In the genomic region with DNA sequence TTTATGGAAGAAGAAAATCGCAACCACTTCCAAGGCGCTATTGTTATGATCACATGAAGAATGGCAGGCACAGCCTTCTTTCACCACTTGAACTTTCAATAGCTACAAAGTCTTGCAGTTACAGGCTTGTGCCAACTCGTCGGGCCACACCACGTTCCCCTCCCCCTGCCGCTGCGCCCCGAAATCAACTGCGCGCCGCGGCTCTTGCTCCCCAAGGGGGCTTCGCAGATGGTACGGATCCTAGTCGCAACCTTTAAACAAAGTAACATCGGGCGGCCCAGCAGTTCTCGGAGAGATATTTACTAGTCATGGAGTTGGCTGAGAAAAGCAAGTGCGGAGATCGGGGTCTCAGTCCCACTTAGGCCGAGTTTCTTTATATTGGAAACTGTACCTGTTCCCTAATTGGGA, we compare ENCODE assay signal across 8 cellular contexts. TPM values are rescaled to one million over a fixed set of nuclear protein-coding genes. Genes with fewer than 3 reads are reported as not detected.
DNase-seq lines count a peak whose midpoint lies in the region; ATAC-seq, FAIRE-seq and TF ChIP-seq lines count a peak whose summit lies in the region.

No MANE protein-coding gene starts in this region.

- no peak overlapping the region for H2BK15ac ChIP-seq in H1 (ENCODE audit: low read length)

- H3K4me2 ChIP-seq in DOHH2 (ENCODE audit: low read length) (peak overlapping the region; percentile 92), H1 (ENCODE audit: insufficient read depth in 1 of 2, low read depth in 2 of 2, low read length in 2 of 2) (peak overlapping the region; percentile 75 to 80)

- peak overlapping the region; percentile 97 to 98 (median 97) for H3K27ac Mint-ChIP-seq in nephron

- TF ChIP-seq CTCF in DOHH2 (IDR thresholded peaks at IDR 0.05; ENCODE audit: low read depth, low read length, poor library complexity, severe bottlenecking) (no peak), NB4 (IDR thresholded peaks at IDR 0.05; ENCODE audit: low read depth, low read length) (no peak), H1 (IDR thresholded peaks at IDR 0.05; ENCODE audit: control extremely low read depth in 1 of 3, insufficient read depth in 1 of 3, low read depth in 1 of 3, low read length in 3 of 3) (no peak), nephron (IDR thresholded peaks at IDR 0.05; ENCODE audit: unreplicated experiment in 3 of 3) (no peak)

- no peak for TF ChIP-seq RAD21 in H1 (IDR thresholded peaks at IDR 0.05 in 1 of 2, conservative IDR thresholded peaks at IDR 0.05 in 1 of 2; ENCODE audit: low read depth in 2 of 2, low read length in 2 of 2)

- ATAC-seq in GM21515 (IDR thresholded peaks at IDR 0.05; ENCODE audit: unreplicated experiment) = no peak
- no peak for ATAC-seq in GM18861 (IDR thresholded peaks at IDR 0.05; ENCODE audit: unreplicated experiment)
- ATAC-seq in HG03457 (IDR thresholded peaks at IDR 0.05; ENCODE audit: unreplicated experiment) = no peak

- H3K79me2 ChIP-seq in DOHH2 (ENCODE audit: control insufficient read depth, low read length) (no peaks in the 10 kb centered on the region), H1 (ENCODE audit: control insufficient read depth in 1 of 2, insufficient read depth in 2 of 2, low read length in 2 of 2) (peaks cover 36 to 44% of the 10 kb centered on the region in 2 experiments)

- DNase-seq in NB4 (ENCODE audit: low read depth) (peak; percentile 5), H1 (ENCODE audit: low read depth in 1 of 2, low spot score in 2 of 2) (peak in 1 of 2 experiments; percentile 73), HuH-7.5 (ENCODE audit: low spot score) (no peak)

- H2BK120ac ChIP-seq in H1 (replicated peaks; ENCODE audit: low read depth, low read length) = peak overlapping the region; percentile 97

- no peak overlapping the region for H2AFZ ChIP-seq in H1 (ENCODE audit: low read length)

- peak overlapping the region; percentile 99 for H3K4ac ChIP-seq in H1 (replicated peaks; ENCODE audit: insufficient read length, low read depth, low read length)

- TF ChIP-seq EP300 in H1 (IDR thresholded peaks at IDR 0.05; ENCODE audit: borderline replicate concordance in 1 of 2, low read depth in 2 of 2, low read length in 2 of 2) = no peak

- H3K9ac ChIP-seq in H1 (replicated peaks in 1 of 4; ENCODE audit: extremely low read depth in 1 of 4, low read depth in 3 of 4, low read length in 3 of 4) = peak overlapping the region; percentile 34 to 67 (median 60)

- H3K18ac ChIP-seq in H1 (ENCODE audit: extremely low read depth, low read length) = peak overlapping the region; percentile 94

- peak overlapping the region; percentile 75 for H3K4me3 ChIP-seq in DOHH2 (ENCODE audit: low read length)
- H3K4me3 ChIP-seq in NB4 (ENCODE audit: low read depth, low read length) = no peak overlapping the region
- H3K4me3 ChIP-seq in H1 (ENCODE audit: extremely low read depth in 1 of 4, insufficient read depth in 2 of 4, low read depth in 3 of 4, low read length in 4 of 4) = peak overlapping the region; percentile 86 to 97 (median 90)

- peak overlapping the region; percentile 98 for H4K91ac ChIP-seq in H1 (replicated peaks; ENCODE audit: insufficient read length, low read length)

- H3K4me1 ChIP-seq in DOHH2 (ENCODE audit: control insufficient read depth, low read length) (peaks cover 28% of the 10 kb centered on the region), H1 (replicated peaks in 1 of 4; ENCODE audit: control insufficient read depth in 3 of 4, insufficient read depth in 4 of 4, low read length in 3 of 4) (peaks cover 0 to 7% (median 4%) of the 10 kb centered on the region in 4 experiments; a peak in 4 of 7 replicates)

- H3F3A ChIP-seq in DOHH2 (ENCODE audit: control insufficient read depth, insufficient read depth) = no peaks in the 10 kb centered on the region

- H3K14ac ChIP-seq in H1 (ENCODE audit: insufficient read length) = no peak overlapping the region

- H3K9me2 ChIP-seq in DOHH2 (replicated peaks; ENCODE audit: control insufficient read depth, low read length) = no peaks in the 10 kb centered on the region

- H3K36me3 ChIP-seq in DOHH2 (ENCODE audit: control insufficient read depth, low read length) = no peaks in the 10 kb centered on the region
- H3K36me3 ChIP-seq in H1 (ENCODE audit: control insufficient read depth in 2 of 4, insufficient read depth in 4 of 4, low read length in 3 of 4) = peaks cover 0 to 24% (median 0%) of the 10 kb centered on the region in 4 experiments; a peak in 1 of 8 replicates

- H3K9me3 ChIP-seq in DOHH2 (ENCODE audit: control insufficient read depth, insufficient read depth, low read length) = no peaks in the 10 kb centered on the region
- H3K9me3 ChIP-seq in H1 (ENCODE audit: insufficient read depth in 2 of 2, low read depth in 1 of 2, low read length in 1 of 2) = no peaks in the 10 kb centered on the region

- H3K23me2 ChIP-seq in H1 (ENCODE audit: low read depth, low read length) = peaks cover 9% of the 10 kb centered on the region

- H3K27me3 Mint-ChIP-seq in nephron (ENCODE audit: low read depth) = no peaks in the 10 kb centered on the region

- H4K8ac ChIP-seq in H1 (ENCODE audit: extremely low read depth, insufficient read depth, low read length) = peak overlapping the region; percentile 84; the same call in 1 of the 2 replicates

- H3K36me3 Mint-ChIP-seq in nephron (ENCODE audit: low read depth) = peaks cover 3% of the 10 kb centered on the region

- H3K23ac ChIP-seq in H1 (ENCODE audit: insufficient read length) = no peak overlapping the region

- peak overlapping the region; percentile 98 for H2BK12ac ChIP-seq in H1 (ENCODE audit: low read depth, low read length)

- H4K5ac ChIP-seq in H1 (ENCODE audit: insufficient read length, low read depth, low read length) = peak overlapping the region; percentile 30

- H2BK20ac ChIP-seq in H1 (ENCODE audit: low read length) = peak overlapping the region; percentile 86; the same call in 1 of the 2 replicates

- H3K27me3 ChIP-seq in DOHH2 (ENCODE audit: control insufficient read depth, low read length) (peaks cover 30% of the 10 kb centered on the region), H1 (replicated peaks in 1 of 4; ENCODE audit: control insufficient read depth in 3 of 4, extremely low read depth in 1 of 4, insufficient read depth in 3 of 4, low read length in 3 of 4) (no peaks in the 10 kb centered on the region)

- CTCF ChIA-PET in H1 (lab: Charles Lee; ENCODE audit: partially characterized antibody) = interaction anchor here (0.6 to 2.4 kb wide), 32 partner anchors 9 to 879 kb away, joined by 3 to 13 read pairs (median 4); no protein-coding TSS in a partner anchor

- peak overlapping the region; percentile 96 for H2BK5ac ChIP-seq in H1 (ENCODE audit: low read depth, low read length)

- H3K4me1 Mint-ChIP-seq in nephron = peaks cover 15% of the 10 kb centered on the region

- POLR2A ChIA-PET in H1 (lab: Charles Lee; ENCODE audit: partially characterized antibody) = interaction anchor here (0.7 to 2.1 kb wide), 21 partner anchors 9 to 378 kb away, joined by 3 to 19 read pairs (median 4); no protein-coding TSS in a partner anchor

- no peaks in the 10 kb centered on the region for H3K9me3 Mint-ChIP-seq in nephron

- WGBS in H1 (ENCODE audit: extremely low coverage in 1 of 2, insufficient coverage in 1 of 2, insufficient read length in 1 of 2, insufficient replicate concordance in 2 of 2, low coverage in 1 of 2, low lambda C conversion rate in 2 of 2, missing lambda C conversion rate in 1 of 2), 2 experiments = 1% methylated on average over 21 of the region's 21 CpGs; no CpG with 5 or more reads in 1 of the 2 experiments

- no peak for TF ChIP-seq POLR2A in NB4 (IDR thresholded peaks at IDR 0.05; ENCODE audit: extremely low read depth, insufficient read length)
- no peak for TF ChIP-seq POLR2A in H1 (IDR thresholded peaks at IDR 0.05; ENCODE audit: control extremely low read depth in 1 of 2, low read depth in 2 of 2, low read length in 2 of 2)

- no peak overlapping the region for H3K27ac ChIP-seq in DOHH2 (ENCODE audit: low read depth, low read length)
- H3K27ac ChIP-seq in H1 (ENCODE audit: low read depth, low read length) = peak overlapping the region; percentile 71

- H3K79me1 ChIP-seq in H1 (ENCODE audit: low read depth, low read length) = no peaks in the 10 kb centered on the region; the same call in 1 of the 2 replicates

- peak; percentile 28 for FAIRE-seq in H1 (lab: Jason Lieb, UNC)

- H3K56ac ChIP-seq in H1 (replicated peaks; ENCODE audit: insufficient read length, low read depth, low read length) = peak overlapping the region; percentile 78

- H4K20me1 ChIP-seq in DOHH2 (ENCODE audit: control insufficient read depth, insufficient read depth, low read depth, low read length) = no peaks in the 10 kb centered on the region
- H4K20me1 ChIP-seq in H1 (replicated peaks in 1 of 2; ENCODE audit: control insufficient read depth in 1 of 2, insufficient read depth in 2 of 2, low read length in 2 of 2) = peaks cover 8 to 15% of the 10 kb centered on the region in 2 experiments

- H2AK5ac ChIP-seq in H1 (ENCODE audit: low read depth, low read length) = no peak overlapping the region

- H3K4me3 Mint-ChIP-seq in nephron = peak overlapping the region; percentile 99

TF ChIP-seq in H1, 55 proteins besides CTCF, POLR2A, EP300 and RAD21 (continues in another document):
- TF ChIP-seq TBP (IDR thresholded peaks at IDR 0.05; ENCODE audit: low read depth, low read length) = no peak
- TF ChIP-seq CTBP2 (IDR thresholded peaks at IDR 0.05; ENCODE audit: borderline replicate concordance, insufficient read depth, insufficient read length, low read length) = peak; percentile 45
- TF ChIP-seq RBBP5 (IDR thresholded peaks at IDR 0.05; ENCODE audit: borderline replicate concordance, low read depth, low read length) = peak; percentile 53
- TF ChIP-seq FOSL1 (IDR thresholded peaks at IDR 0.05; ENCODE audit: insufficient read depth, low read depth, low read length) = no peak
- no peak for TF ChIP-seq KDM5A (IDR thresholded peaks at IDR 0.05; ENCODE audit: low read length)
- TF ChIP-seq, protein P1, sequence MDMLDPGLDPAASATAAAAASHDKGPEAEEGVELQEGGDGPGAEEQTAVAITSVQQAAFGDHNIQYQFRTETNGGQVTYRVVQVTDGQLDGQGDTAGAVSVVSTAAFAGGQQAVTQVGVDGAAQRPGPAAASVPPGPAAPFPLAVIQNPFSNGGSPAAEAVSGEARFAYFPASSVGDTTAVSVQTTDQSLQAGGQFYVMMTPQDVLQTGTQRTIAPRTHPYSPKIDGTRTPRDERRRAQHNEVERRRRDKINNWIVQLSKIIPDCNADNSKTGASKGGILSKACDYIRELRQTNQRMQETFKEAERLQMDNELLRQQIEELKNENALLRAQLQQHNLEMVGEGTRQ (IDR thresholded peaks at IDR 0.05; ENCODE audit: low read length) = no peak

RNA-seq across cellular contexts. Expression of a gene that starts 1.0 kb away (rescaled TPM):
- 260 and 277 TPM in 2 replicates for total RNA-seq in H1 (2021; fragmentation: NEBNext Ultra II Directional; extraction: Animal tissue kit (Norgen Biotek cat#: 25700))
- 78.3 and 122 TPM in 2 replicates for polyA plus RNA-seq in H1 (2011; rRNA removed)
- polyA plus RNA-seq in H1 (2011; cell fraction: cytosol; rRNA removed) = 94.2 TPM
- polyA plus RNA-seq in H1 (2011; cell fraction: nucleus; rRNA removed) = 201 TPM
- polyA plus RNA-seq in H1 (2012, experiment 1 of 2) = 134 to 170 TPM (median 158 TPM) in 4 replicates
- polyA plus RNA-seq in H1 (2012, experiment 2 of 2) = 17.8 TPM
- polyA plus RNA-seq in H1 (2013, experiment 1 of 2) = 452 TPM
- 483 TPM for polyA plus RNA-seq in H1 (2013, experiment 2 of 2)
- 166 and 205 TPM in 2 replicates for polyA minus RNA-seq in H1 (2011; rRNA and poly(A)+ RNA removed)
- polyA minus RNA-seq in H1 (2011; cell fraction: cytosol; rRNA and poly(A)+ RNA removed) = 219 TPM
- 424 TPM for polyA minus RNA-seq in H1 (2011; cell fraction: nucleus; rRNA and poly(A)+ RNA removed)
